ENCODE assay signal across 1 cellular context in the genomic region with DNA sequence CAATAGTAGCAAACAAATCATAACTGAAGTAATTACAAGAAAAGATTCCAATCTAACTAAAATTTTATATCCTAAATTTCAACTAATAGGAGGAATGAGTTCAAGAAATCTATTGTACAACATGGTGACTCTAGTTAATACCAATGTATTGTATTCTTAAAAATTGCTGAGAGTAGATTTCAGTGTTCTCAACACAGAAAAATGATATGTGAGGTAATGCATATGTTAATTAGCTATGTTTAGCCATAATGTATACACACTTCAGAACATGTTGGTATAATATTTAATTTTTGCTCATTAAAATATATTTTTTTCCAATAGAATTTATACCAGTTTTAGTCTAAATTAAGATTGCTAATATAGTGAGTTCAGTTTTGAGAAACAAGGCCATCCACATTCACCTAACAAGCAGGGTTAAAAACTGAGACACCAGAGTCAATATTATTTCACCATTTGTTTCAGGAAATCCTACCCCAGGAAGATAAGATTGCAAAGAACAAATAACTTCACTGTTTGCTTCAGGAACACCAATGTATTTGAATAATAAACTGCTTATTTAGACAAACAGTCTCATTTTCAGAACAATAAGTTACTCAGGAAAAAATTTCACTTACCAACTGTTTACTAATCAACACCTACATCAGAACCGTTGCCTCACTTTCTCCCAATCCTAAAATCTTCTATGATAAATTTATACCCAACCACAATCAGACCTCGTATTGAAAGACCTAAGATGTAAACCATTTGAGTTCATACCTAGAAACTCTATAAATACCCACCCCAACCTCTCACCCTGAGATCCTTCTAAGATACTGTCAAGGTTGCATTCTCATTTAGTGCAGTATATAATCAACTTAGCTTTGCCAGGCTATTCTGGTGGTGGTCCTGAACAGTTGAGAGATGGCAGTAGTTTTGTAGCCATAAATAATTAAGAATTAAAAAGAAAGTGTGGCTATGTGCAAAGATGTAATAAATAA.
TF ChIP-seq lines count a peak whose summit lies in the region.

No MANE protein-coding gene starts in this region.

TF ChIP-seq in HepG2, 621 proteins besides CTCF, POLR2A, EP300 and RAD21 (continued from another document and continues in another):
- TF ChIP-seq, protein P1, sequence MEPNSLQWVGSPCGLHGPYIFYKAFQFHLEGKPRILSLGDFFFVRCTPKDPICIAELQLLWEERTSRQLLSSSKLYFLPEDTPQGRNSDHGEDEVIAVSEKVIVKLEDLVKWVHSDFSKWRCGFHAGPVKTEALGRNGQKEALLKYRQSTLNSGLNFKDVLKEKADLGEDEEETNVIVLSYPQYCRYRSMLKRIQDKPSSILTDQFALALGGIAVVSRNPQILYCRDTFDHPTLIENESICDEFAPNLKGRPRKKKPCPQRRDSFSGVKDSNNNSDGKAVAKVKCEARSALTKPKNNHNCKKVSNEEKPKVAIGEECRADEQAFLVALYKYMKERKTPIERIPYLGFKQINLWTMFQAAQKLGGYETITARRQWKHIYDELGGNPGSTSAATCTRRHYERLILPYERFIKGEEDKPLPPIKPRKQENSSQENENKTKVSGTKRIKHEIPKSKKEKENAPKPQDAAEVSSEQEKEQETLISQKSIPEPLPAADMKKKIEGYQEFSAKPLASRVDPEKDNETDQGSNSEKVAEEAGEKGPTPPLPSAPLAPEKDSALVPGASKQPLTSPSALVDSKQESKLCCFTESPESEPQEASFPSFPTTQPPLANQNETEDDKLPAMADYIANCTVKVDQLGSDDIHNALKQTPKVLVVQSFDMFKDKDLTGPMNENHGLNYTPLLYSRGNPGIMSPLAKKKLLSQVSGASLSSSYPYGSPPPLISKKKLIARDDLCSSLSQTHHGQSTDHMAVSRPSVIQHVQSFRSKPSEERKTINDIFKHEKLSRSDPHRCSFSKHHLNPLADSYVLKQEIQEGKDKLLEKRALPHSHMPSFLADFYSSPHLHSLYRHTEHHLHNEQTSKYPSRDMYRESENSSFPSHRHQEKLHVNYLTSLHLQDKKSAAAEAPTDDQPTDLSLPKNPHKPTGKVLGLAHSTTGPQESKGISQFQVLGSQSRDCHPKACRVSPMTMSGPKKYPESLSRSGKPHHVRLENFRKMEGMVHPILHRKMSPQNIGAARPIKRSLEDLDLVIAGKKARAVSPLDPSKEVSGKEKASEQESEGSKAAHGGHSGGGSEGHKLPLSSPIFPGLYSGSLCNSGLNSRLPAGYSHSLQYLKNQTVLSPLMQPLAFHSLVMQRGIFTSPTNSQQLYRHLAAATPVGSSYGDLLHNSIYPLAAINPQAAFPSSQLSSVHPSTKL (CRISPR knock-in tag; IDR thresholded peaks at IDR 0.05), result peak; percentile 95
- TF ChIP-seq ZNF780A (CRISPR knock-in tag; IDR thresholded peaks at IDR 0.05) (no peak), ZNF740 (CRISPR knock-in tag; IDR thresholded peaks at IDR 0.05) (no peak), FOXP1 (IDR thresholded peaks at IDR 0.05) (peak; percentile 51; the same call in 1 of the 2 replicates), FOXP1 (CRISPR knock-in tag; IDR thresholded peaks at IDR 0.05) (peak; percentile 95), ZNF816 (CRISPR knock-in tag; IDR thresholded peaks at IDR 0.05; ENCODE audit: borderline replicate concordance) (peak; percentile 60; the same call in 1 of the 2 replicates), ZNF660 (CRISPR knock-in tag; IDR thresholded peaks at IDR 0.05; ENCODE audit: borderline replicate concordance, low read depth) (no peak), HMG20A (CRISPR knock-in tag; IDR thresholded peaks at IDR 0.05; ENCODE audit: borderline replicate concordance) (peak; percentile 72; the same call in 1 of the 2 replicates), KAT8 (CRISPR knock-in tag; IDR thresholded peaks at IDR 0.05) (peak; percentile 6; the same call in 1 of the 2 replicates), SCMH1 (CRISPR knock-in tag; IDR thresholded peaks at IDR 0.05; ENCODE audit: borderline replicate concordance) (no peak), ZNF10 (CRISPR knock-in tag; IDR thresholded peaks at IDR 0.05; ENCODE audit: borderline replicate concordance, low read depth) (no peak), ZNF614 (CRISPR knock-in tag; IDR thresholded peaks at IDR 0.05; ENCODE audit: borderline replicate concordance) (0 out of 2 replicates have a peak, but pooled peaks have one; percentile 29), CREB1 (IDR thresholded peaks at IDR 0.05) (no peak), CREB1 (CRISPR knock-in tag; IDR thresholded peaks at IDR 0.05) (peak; percentile 29; the same call in 1 of the 2 replicates), ZNF652 (CRISPR knock-in tag; IDR thresholded peaks at IDR 0.05; ENCODE audit: borderline replicate concordance, low read depth) (peak; percentile 93), HNF4A (CRISPR knock-in tag; IDR thresholded peaks at IDR 0.05) (0 out of 2 replicates have a peak, but pooled peaks have one; percentile 13), ISL2 (CRISPR knock-in tag; IDR thresholded peaks at IDR 0.05) (peak; percentile 89), ZNF331 (CRISPR knock-in tag; IDR thresholded peaks at IDR 0.05) (0 out of 2 replicates have a peak, but pooled peaks have one; percentile 47), NFIC (IDR thresholded peaks at IDR 0.05; ENCODE audit: low read length) (peak; percentile 79; the same call in 1 of the 2 replicates), HDAC2 (CRISPR knock-in tag; IDR thresholded peaks at IDR 0.05) (0 out of 2 replicates have a peak, but pooled peaks have one; percentile 35), RCOR2 (CRISPR knock-in tag; IDR thresholded peaks at IDR 0.05) (peak; percentile 29; the same call in 1 of the 2 replicates), THAP11 (CRISPR knock-in tag; IDR thresholded peaks at IDR 0.05) (peak; percentile 19; the same call in 1 of the 2 replicates), SIX4 (CRISPR knock-in tag; IDR thresholded peaks at IDR 0.05) (peak; percentile 89), SKI (IDR thresholded peaks at IDR 0.05; ENCODE audit: partially characterized antibody) (peak; percentile 42), ZMYM4 (CRISPR knock-in tag; IDR thresholded peaks at IDR 0.05) (peak; percentile 34; the same call in 1 of the 2 replicates), NR2F6 (IDR thresholded peaks at IDR 0.05) (peak; percentile 63; the same call in 1 of the 2 replicates), NR2F6 (CRISPR knock-in tag; IDR thresholded peaks at IDR 0.05) (peak; percentile 34; the same call in 1 of the 2 replicates), SAP130 (CRISPR knock-in tag; IDR thresholded peaks at IDR 0.05; ENCODE audit: low read depth) (peak; percentile 37; the same call in 1 of the 2 replicates), GATAD2A (CRISPR knock-in tag; IDR thresholded peaks at IDR 0.05) (peak; percentile 82), SRSF9 (IDR thresholded peaks at IDR 0.05; ENCODE audit: borderline replicate concordance, insufficient read depth, low read depth, low read length, poor library complexity, severe bottlenecking) (no peak), RARA (CRISPR knock-in tag; IDR thresholded peaks at IDR 0.05) (peak; percentile 78), NFKBIZ (CRISPR knock-in tag; IDR thresholded peaks at IDR 0.05) (0 out of 2 replicates have a peak, but pooled peaks have one; percentile 32), ZNF503 (CRISPR knock-in tag; IDR thresholded peaks at IDR 0.05) (peak; percentile 61), FOXA3 (CRISPR knock-in tag; IDR thresholded peaks at IDR 0.05) (peak; percentile 89), ETS1 (CRISPR knock-in tag; IDR thresholded peaks at IDR 0.05) (no peak), PITX1 (CRISPR knock-in tag; IDR thresholded peaks at IDR 0.05) (peak; percentile 35; the same call in 1 of the 2 replicates), ZNF609 (CRISPR knock-in tag; IDR thresholded peaks at IDR 0.05; ENCODE audit: borderline replicate concordance) (peak; percentile 89; the same call in 1 of the 2 replicates), CEBPB (IDR thresholded peaks at IDR 0.05; ENCODE audit: borderline replicate concordance, low read depth, low read length) (peak; percentile 31; the same call in 1 of the 2 replicates), SOX13 (IDR thresholded peaks at IDR 0.05) (no peak), SOX13 (CRISPR knock-in tag; conservative IDR thresholded peaks at IDR 0.05 in 1 of 2, IDR thresholded peaks at IDR 0.05 in 1 of 2) (peak in 1 of 2 experiments; percentile 95; a peak in 2 of 4 replicates), GATA4 (IDR thresholded peaks at IDR 0.05; ENCODE audit: borderline replicate concordance, low read depth) (peak; percentile 94), ZBTB7B (CRISPR knock-in tag; IDR thresholded peaks at IDR 0.05) (no peak), TBX2 (CRISPR knock-in tag; IDR thresholded peaks at IDR 0.05; ENCODE audit: borderline replicate concordance) (peak; percentile 60), CEBPG (CRISPR knock-in tag; IDR thresholded peaks at IDR 0.05) (peak; percentile 65), TBX3 (IDR thresholded peaks at IDR 0.05; ENCODE audit: borderline replicate concordance) (peak; percentile 95)
- TF ChIP-seq, protein P2, sequence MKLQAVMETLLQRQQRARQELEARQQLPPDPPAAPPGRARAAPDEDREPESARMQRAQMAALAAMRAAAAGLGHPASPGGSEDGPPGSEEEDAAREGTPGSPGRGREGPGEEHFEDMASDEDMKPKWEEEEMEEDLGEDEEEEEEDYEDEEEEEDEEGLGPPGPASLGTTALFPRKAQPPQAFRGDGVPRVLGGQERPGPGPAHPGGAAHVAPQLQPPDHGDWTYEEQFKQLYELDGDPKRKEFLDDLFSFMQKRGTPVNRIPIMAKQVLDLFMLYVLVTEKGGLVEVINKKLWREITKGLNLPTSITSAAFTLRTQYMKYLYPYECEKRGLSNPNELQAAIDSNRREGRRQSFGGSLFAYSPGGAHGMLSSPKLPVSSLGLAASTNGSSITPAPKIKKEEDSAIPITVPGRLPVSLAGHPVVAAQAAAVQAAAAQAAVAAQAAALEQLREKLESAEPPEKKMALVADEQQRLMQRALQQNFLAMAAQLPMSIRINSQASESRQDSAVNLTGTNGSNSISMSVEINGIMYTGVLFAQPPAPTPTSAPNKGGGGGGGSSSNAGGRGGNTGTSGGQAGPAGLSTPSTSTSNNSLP (IDR thresholded peaks at IDR 0.05; ENCODE audit: low read depth, low read length), result 0 out of 2 replicates have a peak, but pooled peaks have one; percentile 35
- TF ChIP-seq, protein P3, sequence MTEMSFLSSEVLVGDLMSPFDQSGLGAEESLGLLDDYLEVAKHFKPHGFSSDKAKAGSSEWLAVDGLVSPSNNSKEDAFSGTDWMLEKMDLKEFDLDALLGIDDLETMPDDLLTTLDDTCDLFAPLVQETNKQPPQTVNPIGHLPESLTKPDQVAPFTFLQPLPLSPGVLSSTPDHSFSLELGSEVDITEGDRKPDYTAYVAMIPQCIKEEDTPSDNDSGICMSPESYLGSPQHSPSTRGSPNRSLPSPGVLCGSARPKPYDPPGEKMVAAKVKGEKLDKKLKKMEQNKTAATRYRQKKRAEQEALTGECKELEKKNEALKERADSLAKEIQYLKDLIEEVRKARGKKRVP (CRISPR knock-in tag; IDR thresholded peaks at IDR 0.05), result 0 out of 4 replicates have a peak, but pooled peaks of 1 of the 2 experiments have one; percentile 28
